Comparison of ENCODE assay signal across 16 cellular contexts in genomic region chr16:75112281-75113045, GRCh38. TPM values are rescaled to one million over a fixed set of nuclear protein-coding genes. Genes with fewer than 3 reads are reported as not detected.
DNase-seq lines count a peak whose midpoint lies in the region; ATAC-seq and TF ChIP-seq lines count a peak whose summit lies in the region.
"Had no signal": no experiment of that assay in that cellular context is flagged by ENCODE, and none has a peak within 500 bp of the region (broad histone marks: within the 10 kb centered on the region; RNA-seq: fewer than 3 reads in every experiment).

No MANE protein-coding gene starts in this region.

- DNase-seq in T-helper 1 cell (no peak), HuH-7.5 (ENCODE audit: low spot score) (peak; percentile 2), right atrium auricular region (ENCODE audit: low spot score) (no peak), psoas muscle (peak in 1 of 2 donors; percentile 54), DMS53 (lab: John Stamatoyannopoulos, UW) (no peak), ureter (ENCODE audit: low spot score) (no peak), KG1 (lab: John Stamatoyannopoulos, UW) (no peak)
- DNase-seq: body of pancreas; CD8-positive, alpha-beta memory T cell; effector CD4-positive, alpha-beta T cell; NCI-H1417 treated with DMSO at 0.1 percent for 48 hours had no signal

- H3K27ac ChIP-seq in right atrium auricular region: peak overlapping the region; percentile 14 to 82
- H3K27ac ChIP-seq in psoas muscle: peak overlapping the region; percentile 95
- H3K27ac ChIP-seq: 22Rv1, SK-N-MC had no signal

- H3K36me3 ChIP-seq in right atrium auricular region (no peaks in the 10 kb centered on the region), psoas muscle (ENCODE audit: insufficient read depth in 1 of 2, low read depth in 1 of 2) (peaks cover 0 to 22% of the 10 kb centered on the region in 2 donors)

- no peaks in the 10 kb centered on the region for H3K9me3 Mint-ChIP-seq in T-helper 1 cell treated with Interleukin-12 subunit alpha and Interleukin-12 subunit beta and Interleukin-4 antibody, amounts not matched to agents 30 μg/mL and 1 μg/mL, for 36 hours
- H3K9me3 Mint-ChIP-seq: CD8-positive, alpha-beta memory T cell; IgD-negative memory B cell had no signal

- peaks cover 4% of the 10 kb centered on the region for H3K36me3 Mint-ChIP-seq in T-helper 1 cell treated with Interleukin-12 subunit alpha and Interleukin-12 subunit beta and Interleukin-4 antibody, amounts not matched to agents 30 μg/mL and 1 μg/mL, for 36 hours (ENCODE audit: low read depth)
- H3K36me3 Mint-ChIP-seq: CD8-positive, alpha-beta memory T cell had no signal

- no peak overlapping the region for H3K4me3 ChIP-seq in right atrium auricular region
- no peak overlapping the region for H3K4me3 ChIP-seq in psoas muscle
- H3K4me3 ChIP-seq: body of pancreas, SK-N-MC, tibial nerve had no signal

- H3K4me3 Mint-ChIP-seq in T-helper 1 cell treated with Interleukin-12 subunit alpha and Interleukin-12 subunit beta and Interleukin-4 antibody, amounts not matched to agents 30 μg/mL and 1 μg/mL, for 36 hours: no peak overlapping the region
- H3K4me3 Mint-ChIP-seq: CD8-positive, alpha-beta memory T cell had no signal

- peak overlapping the region; percentile 73 for H3K27ac Mint-ChIP-seq in T-helper 1 cell treated with Interleukin-12 subunit alpha and Interleukin-12 subunit beta and Interleukin-4 antibody, amounts not matched to agents 30 μg/mL and 1 μg/mL, for 36 hours
- H3K27ac Mint-ChIP-seq: IgD-negative memory B cell had no signal

- ATAC-seq in psoas muscle: no peak
- ATAC-seq: body of pancreas had no signal

- peaks cover 48% of the 10 kb centered on the region for H3K4me1 Mint-ChIP-seq in T-helper 1 cell treated with Interleukin-12 subunit alpha and Interleukin-12 subunit beta and Interleukin-4 antibody, amounts not matched to agents 30 μg/mL and 1 μg/mL, for 36 hours (ENCODE audit: low read depth)

- TF ChIP-seq CTCF in right atrium auricular region (IDR thresholded peaks at IDR 0.05) (no peak), psoas muscle (IDR thresholded peaks at IDR 0.05) (no peak)

- H3K27me3 ChIP-seq in right atrium auricular region (no peaks in the 10 kb centered on the region), psoas muscle (ENCODE audit: insufficient read depth in 3 of 3, low read length in 2 of 3) (no peaks in the 10 kb centered on the region)
- H3K27me3 ChIP-seq: body of pancreas, tibial nerve had no signal

- H3K27me3 Mint-ChIP-seq in T-helper 1 cell treated with Interleukin-12 subunit alpha and Interleukin-12 subunit beta and Interleukin-4 antibody, amounts not matched to agents 30 μg/mL and 1 μg/mL, for 36 hours (ENCODE audit: low read depth): no peaks in the 10 kb centered on the region

- H3K4me1 ChIP-seq in right atrium auricular region: peaks cover 0 to 75% of the 10 kb centered on the region in 2 donors
- H3K4me1 ChIP-seq in psoas muscle: peaks cover 74% of the 10 kb centered on the region

- intact Hi-C loops in psoas muscle (cut with DNase I): no loop called here

- WGBS in psoas muscle, 3 donors: 53 to 57% (median 56%) methylated on average over 25 of the region's 25 CpGs

- H3K9me3 ChIP-seq in right atrium auricular region (no peaks in the 10 kb centered on the region), psoas muscle (no peaks in the 10 kb centered on the region)
- H3K9me3 ChIP-seq: body of pancreas, tibial nerve had no signal

RNA-seq across cellular contexts. Expression of gene LDHD, which starts 4.1 kb away (rescaled TPM):
- total RNA-seq in right atrium auricular region: 10 to 100 TPM; 28.8 to 65.6 TPM
- 10 to 100 TPM; 26.2 to 66.6 (median 41.3) TPM for total RNA-seq in psoas muscle
- 10 to 100 TPM; 20.5 to 37.5 (median 27.8) TPM for polyA plus RNA-seq in psoas muscle
- 16.9 TPM for total RNA-seq in ureter
- total RNA-seq: CD8-positive, alpha-beta memory T cell had no signal
- polyA plus RNA-seq: IgD-negative memory B cell had no signal

RNA-seq across cellular contexts. Expression of gene ZFP1, which starts 35.9 kb away (rescaled TPM):
- total RNA-seq in right atrium auricular region (1 to 10 TPM; 8.6 to 8.8 TPM), psoas muscle (1 to 10 TPM; 6.0 to 8.1 (median 6.4) TPM), ureter (12.4 TPM)
- polyA plus RNA-seq in psoas muscle: 10 to 100 TPM in 1 of 3 donors, 1 to 10 TPM in 2; 3.4 to 10.4 (median 4.5) TPM
